19 cellular contexts compared by ENCODE assay signal in the genomic region with DNA sequence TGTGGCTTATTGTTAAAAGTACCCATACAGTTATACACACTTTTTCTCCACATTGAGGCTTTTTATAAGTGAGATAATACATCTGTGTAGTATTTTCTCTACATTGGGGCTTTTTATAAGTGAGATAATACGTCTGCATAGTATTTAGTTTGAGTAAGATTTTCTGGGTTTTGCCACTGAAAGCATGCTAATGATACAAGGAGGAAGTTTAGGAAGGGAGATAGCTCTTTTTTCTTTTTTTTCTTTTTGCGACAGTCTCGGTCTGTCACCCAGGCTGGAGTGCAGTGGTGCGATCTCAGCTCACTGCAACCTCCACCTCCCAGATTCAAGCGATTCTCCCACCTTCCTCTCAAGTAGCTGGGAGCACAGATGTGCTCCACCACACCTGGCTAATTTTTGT. TPM values are rescaled to one million over a fixed set of nuclear protein-coding genes. Genes with fewer than 3 reads are reported as not detected.
DNase-seq lines count a peak whose midpoint lies in the region; ATAC-seq, FAIRE-seq and TF ChIP-seq lines count a peak whose summit lies in the region.
"Had no signal": no experiment of that assay in that cellular context is flagged by ENCODE, and none has a peak within 500 bp of the region (broad histone marks: within the 10 kb centered on the region; RNA-seq: fewer than 3 reads in every experiment).

No MANE protein-coding gene starts in this region.

- no peaks in the 10 kb centered on the region for H3K9me2 ChIP-seq in OCI-LY7 (ENCODE audit: insufficient read depth, low read length)

- POLR2A ChIA-PET in OCI-LY7 (lab: Charles Lee) = interaction anchor here (0.6 to 2.1 kb wide), 11 partner anchors 8 to 146 kb away, joined by 3 to 10 read pairs (median 4); no protein-coding TSS in a partner anchor

- no peak overlapping the region for H3K27ac ChIP-seq in OCI-LY7 (ENCODE audit: low read depth, low read length, poor library complexity, severe bottlenecking)
- H3K27ac ChIP-seq: KMS-11 had no signal

- no peaks in the 10 kb centered on the region for H3K36me3 Mint-ChIP-seq in stimulated activated memory B cell treated with anti-CD40 and anti-IgM and Interleukin-4, amounts not matched to agents 10 μg/mL and 1 μg/mL and 100 μg/mL, for 72 hours

- no peaks in the 10 kb centered on the region for H3K36me3 ChIP-seq in OCI-LY7 (ENCODE audit: insufficient read depth, low read length)

- peak; percentile 33 for FAIRE-seq in GM19239 (lab: Jason Lieb, UNC)
- FAIRE-seq: G401.6, HepG2, RCC 7860 had no signal

- no peaks in the 10 kb centered on the region for H3K79me2 ChIP-seq in OCI-LY7 (ENCODE audit: insufficient read depth, low read depth, low read length)

- BruUV-seq in OCI-LY7 (replicated peaks; lab: Mats Ljungman, UMichigan) = no TSS peak

- peaks cover 14% of the 10 kb centered on the region for H3K4me1 Mint-ChIP-seq in stimulated activated memory B cell treated with anti-CD40 and anti-IgM and Interleukin-4, amounts not matched to agents 10 μg/mL and 1 μg/mL and 100 μg/mL, for 72 hours

- peak; percentile 82 for ATAC-seq in stimulated activated memory B cell treated with anti-CD40 and anti-IgM and Interleukin-4, amounts not matched to agents 10 μg/mL and 1 μg/mL and 100 μg/mL, for 72 hours
- no peak for ATAC-seq in GM19351 (IDR thresholded peaks at IDR 0.05; ENCODE audit: unreplicated experiment)
- ATAC-seq: HCT116, HepG2, Right ventricle myocardium inferior had no signal

- H2AFZ ChIP-seq in OCI-LY7 (ENCODE audit: low read length) = peak overlapping the region; percentile 80

- no peak for TF ChIP-seq CTCF in OCI-LY7 (conservative IDR thresholded peaks at IDR 0.05; ENCODE audit: low read length)

- no peaks in the 10 kb centered on the region for H3K9me3 Mint-ChIP-seq in stimulated activated memory B cell treated with anti-CD40 and anti-IgM and Interleukin-4, amounts not matched to agents 10 μg/mL and 1 μg/mL and 100 μg/mL, for 72 hours
- H3K9me3 Mint-ChIP-seq: T-helper 2 cell treated with Interferon-gamma antibody and Interleukin-4, amounts not matched to agents 5 μg/mL and 100 μg/mL, for 36 hours had no signal

- H3K4me1 ChIP-seq in OCI-LY7 (ENCODE audit: insufficient read depth, low read length, poor library complexity, severe bottlenecking) = peaks cover 43% of the 10 kb centered on the region

- CTCF ChIA-PET in OCI-LY7 (lab: Charles Lee; ENCODE audit: unreplicated experiment) = interaction anchor here (0.6 kb wide), 2 partner anchors 12 to 117 kb away, joined by 3 to 4 read pairs; a partner anchor contains a TSS

- no peaks in the 10 kb centered on the region for H3K27me3 Mint-ChIP-seq in stimulated activated memory B cell treated with anti-CD40 and anti-IgM and Interleukin-4, amounts not matched to agents 10 μg/mL and 1 μg/mL and 100 μg/mL, for 72 hours

- peak overlapping the region; percentile 39 for H3K4me2 ChIP-seq in OCI-LY7 (ENCODE audit: low read length)
- H3K4me2 ChIP-seq: KMS-11 had no signal

- peak overlapping the region; percentile 25 for H3K27ac Mint-ChIP-seq in stimulated activated memory B cell treated with anti-CD40 and anti-IgM and Interleukin-4, amounts not matched to agents 10 μg/mL and 1 μg/mL and 100 μg/mL, for 72 hours
- H3K27ac Mint-ChIP-seq: T-helper 2 cell treated with Interferon-gamma antibody and Interleukin-4, amounts not matched to agents 5 μg/mL and 100 μg/mL, for 36 hours had no signal

- no peak overlapping the region for H3K4me3 ChIP-seq in OCI-LY7 (ENCODE audit: low read depth, low read length, poor library complexity, severe bottlenecking)

- H3K4me3 Mint-ChIP-seq in stimulated activated memory B cell treated with anti-CD40 and anti-IgM and Interleukin-4, amounts not matched to agents 10 μg/mL and 1 μg/mL and 100 μg/mL, for 72 hours = no peak overlapping the region
- H3K4me3 Mint-ChIP-seq: T-helper 2 cell treated with Interferon-gamma antibody and Interleukin-4, amounts not matched to agents 5 μg/mL and 100 μg/mL, for 36 hours had no signal

- no peak for TF ChIP-seq POLR2A in erythroblast (IDR thresholded peaks at IDR 0.05; ENCODE audit: low read length)

- no peaks in the 10 kb centered on the region for H3K9me3 ChIP-seq in OCI-LY7 (ENCODE audit: low read length)

- intact Hi-C loops in OCI-LY7 (cut with micrococcal nuclease; ENCODE audit: unreplicated experiment) = no loop called here

- DNase-seq in GM19239 (ENCODE audit: insufficient read length, low spot score) (no peak), NAMALWA (ENCODE audit: low spot score) (peak; percentile 33), OCI-LY7 (ENCODE audit: low spot score) (peak; percentile 49), GF-D8 (lab: John Stamatoyannopoulos, UW) (no peak), erythroblast (lab: John Stamatoyannopoulos, UW) (no peak)
- DNase-seq: DND-41, GOT3, NCI-H1105, NCI-H2081, NCI-H774 had no signal

- H4K20me1 ChIP-seq in OCI-LY7 (ENCODE audit: insufficient read depth, low read length) = no peaks in the 10 kb centered on the region

RNA-seq across cellular contexts. Expression of a gene that starts 13.3 kb away (rescaled TPM):
- total RNA-seq in OCI-LY7 (2014; rRNA removed; shearing (Covaris generic)) = 114 and 134 TPM in 2 replicates
- 398 and 422 TPM in 2 replicates for total RNA-seq in OCI-LY7 (2022)

Comparison
In these comparisons a context has a peak if more than half of its experiments do, and no peak if none do; other contexts are left out.
1. DNase-seq: peak in NAMALWA (single experiment) and OCI-LY7 (single experiment); none in GM19239 (single experiment), GF-D8 (single experiment) and erythroblast (0 of 2).